Comparison of ENCODE assay signal across 9 cellular contexts in genomic region chr10:5447611-5448071, GRCh38. TPM values are rescaled to one million over a fixed set of nuclear protein-coding genes. Genes with fewer than 3 reads are reported as not detected.
A peak's percentile ranks its signal among the peaks of the same experiment; 100 is the strongest.
DNase-seq lines count a peak whose midpoint lies in the region; ATAC-seq and TF ChIP-seq lines count a peak whose summit lies in the region.
"Had no signal": no experiment of that assay in that cellular context is flagged by ENCODE, and none has a peak within 500 bp of the region (broad histone marks: within the 10 kb centered on the region; RNA-seq: fewer than 3 reads in every experiment).

No MANE protein-coding gene starts in this region.

- peaks cover 13 to 44% (median 25%) of the 10 kb centered on the region in 4 donors for H3K4me1 Mint-ChIP-seq in CD4-positive, alpha-beta memory T cell

- peaks cover 23% of the 10 kb centered on the region for H3K4me1 ChIP-seq in CD4-positive, alpha-beta memory T cell (ENCODE audit: insufficient read depth, low read length)
- peaks cover 29% of the 10 kb centered on the region for H3K4me1 ChIP-seq in adipocyte (ENCODE audit: control insufficient read depth, insufficient read depth, low read length)
- H3K4me1 ChIP-seq in upper lobe of right lung, result peaks cover 22% of the 10 kb centered on the region

- peak in 4 of 5 donors; percentile 48 to 69 (median 56) for DNase-seq in CD4-positive, alpha-beta memory T cell
- DNase-seq in adipocyte (ENCODE audit: low read depth), result peak; percentile 50
- DNase-seq in left colon, result no peak
- no peak for DNase-seq in upper lobe of right lung
- no peak for DNase-seq in NCI-H526 (lab: John Stamatoyannopoulos, UW)
- no peak for DNase-seq in activated CD8-positive, alpha-beta memory T cell treated with anti-CD3 and anti-CD28 coated beads for 24 hours

- peak overlapping the region in 6 of 7 donors; percentile 2 to 59 (median 11) for H3K27ac Mint-ChIP-seq in CD4-positive, alpha-beta memory T cell

- POLR2A ChIA-PET in CD4-positive, alpha-beta memory T cell (lab: Charles Lee; ENCODE audit: partially characterized antibody), result interaction anchor here (1.1 to 3.2 kb wide), 3 partner anchors 13 to 175 kb away, joined by 3 to 37 read pairs (median 29); no protein-coding TSS in a partner anchor

- H3K27me3 ChIP-seq in CD4-positive, alpha-beta memory T cell (ENCODE audit: insufficient read depth, low read length), result no peaks in the 10 kb centered on the region
- no peaks in the 10 kb centered on the region for H3K27me3 ChIP-seq in adipocyte (replicated peaks; ENCODE audit: control insufficient read depth, insufficient read depth, low read length)
- no peaks in the 10 kb centered on the region for H3K27me3 ChIP-seq in upper lobe of right lung

- H3K4me3 Mint-ChIP-seq in CD4-positive, alpha-beta memory T cell, result peak overlapping the region; percentile 81 to 90 (median 86)

- CTCF ChIA-PET in CD4-positive, alpha-beta memory T cell (lab: Charles Lee; ENCODE audit: partially characterized antibody), result interaction anchor here (0.8 to 11.1 kb wide), 6 partner anchors 13 to 426 kb away, joined by 3 to 468 read pairs (median 4); no protein-coding TSS in a partner anchor

- H3K27ac ChIP-seq in CD4-positive, alpha-beta memory T cell (ENCODE audit: low read depth, low read length), result no peak overlapping the region
- peak overlapping the region; percentile 68 for H3K27ac ChIP-seq in upper lobe of right lung

- ATAC-seq in GM19452 (IDR thresholded peaks at IDR 0.05; ENCODE audit: unreplicated experiment) (peak; percentile 49), HG03469 (IDR thresholded peaks at IDR 0.05; ENCODE audit: unreplicated experiment) (peak; percentile 45), left colon (peak; percentile 27), upper lobe of right lung (no peak)

- H3K9ac ChIP-seq in adipocyte (ENCODE audit: low read length), result peak overlapping the region; percentile 93

- H3K27me3 Mint-ChIP-seq in CD4-positive, alpha-beta memory T cell, result no peaks in the 10 kb centered on the region

- peaks cover 2 to 3% of the 10 kb centered on the region in 2 donors for H3K36me3 Mint-ChIP-seq in CD4-positive, alpha-beta memory T cell

- peaks cover 0 to 2% (median 0%) of the 10 kb centered on the region in 8 donors for H3K9me3 Mint-ChIP-seq in CD4-positive, alpha-beta memory T cell

- H3K9me3 ChIP-seq in CD4-positive, alpha-beta memory T cell (ENCODE audit: control insufficient read depth in 1 of 2, low read length in 2 of 2), result no peaks in the 10 kb centered on the region
- no peaks in the 10 kb centered on the region for H3K9me3 ChIP-seq in adipocyte (ENCODE audit: control insufficient read depth, low read length)
- no peaks in the 10 kb centered on the region for H3K9me3 ChIP-seq in upper lobe of right lung

- no peak overlapping the region for H3K4me3 ChIP-seq in CD4-positive, alpha-beta memory T cell (ENCODE audit: low read length in 2 of 2)
- H3K4me3 ChIP-seq in adipocyte (ENCODE audit: low read length) (peak overlapping the region; percentile 97), upper lobe of right lung (peak overlapping the region; percentile 53)

- no peak for TF ChIP-seq CTCF in upper lobe of right lung (IDR thresholded peaks at IDR 0.05)

- intact Hi-C loops in CD4-positive, alpha-beta memory T cell (cut with micrococcal nuclease), result loop anchor here (1.0 to 5.0 kb wide), 2 partner anchors 176 to 365 kb away; partner anchors contain the start of gene GDI2
- intact Hi-C loops in left colon (cut with DNase I, micrococcal nuclease), result loop anchor here in 1 of 2 donors (5.0 kb wide), 1 partner anchor 100 kb away; no protein-coding TSS in a partner anchor
- intact Hi-C loops in upper lobe of right lung (cut with DNase I), result no loop called here

- H3K36me3 ChIP-seq in CD4-positive, alpha-beta memory T cell (ENCODE audit: insufficient read depth, low read length), result no peaks in the 10 kb centered on the region
- H3K36me3 ChIP-seq in adipocyte (ENCODE audit: control insufficient read depth, insufficient read depth, low read length, severe bottlenecking), result peaks cover 10% of the 10 kb centered on the region
- H3K36me3 ChIP-seq in upper lobe of right lung, result peaks cover 11% of the 10 kb centered on the region

RNA-seq across cellular contexts. Expression of gene NET1, which starts 35.3 kb away (rescaled TPM):
- 10 to 100 TPM; 14.0 to 16.4 TPM for total RNA-seq in CD4-positive, alpha-beta memory T cell
- polyA plus RNA-seq in CD4-positive, alpha-beta memory T cell, result 1 to 10 TPM; 5.4 to 7.0 TPM
- total RNA-seq in left colon (100 to 1,000 TPM; 307 to 355 TPM), upper lobe of right lung (42.8 TPM)

RNA-seq across cellular contexts. Expression of gene TUBAL3, which starts 43.0 kb away (rescaled TPM):
- not detected for total RNA-seq in CD4-positive, alpha-beta memory T cell
- not detected for polyA plus RNA-seq in CD4-positive, alpha-beta memory T cell
- total RNA-seq in left colon, result 10 to 100 TPM; 38.6 to 53.9 TPM
- total RNA-seq in upper lobe of right lung, result not detected
- total RNA-seq: T-helper 1 cell treated with Interleukin-12 subunit alpha and Interleukin-12 subunit beta and Interleukin-4 antibody, amounts not matched to agents 30 ng/mL and 1 ng/mL, for 36 hours had no signal

RNA-seq across cellular contexts. Expression of gene CALML5, which starts 51.7 kb away (rescaled TPM):
- total RNA-seq in CD4-positive, alpha-beta memory T cell, result not detected
- polyA plus RNA-seq in CD4-positive, alpha-beta memory T cell, result not detected
- total RNA-seq in left colon (not detected), upper lobe of right lung (not detected)
- total RNA-seq: T-helper 1 cell treated with Interleukin-12 subunit alpha and Interleukin-12 subunit beta and Interleukin-4 antibody, amounts not matched to agents 30 ng/mL and 1 ng/mL, for 36 hours had no signal

Comparison
In these comparisons a context has a peak if more than half of its experiments do, and no peak if none do; other contexts are left out.
1. DNase-seq: peak in CD4-positive, alpha-beta memory T cell (4 of 5) and adipocyte (single experiment); none in left colon (0 of 2), upper lobe of right lung (single experiment), NCI-H526 (0 of 2) and activated CD8-positive, alpha-beta memory T cell treated with anti-CD3 and anti-CD28 coated beads for 24 hours (single experiment).
2. H3K4me3 ChIP-seq: peak in adipocyte (single experiment) and upper lobe of right lung (single experiment); none in CD4-positive, alpha-beta memory T cell (0 of 2).
3. RNA of gene TUBAL3, which starts 43.0 kb away (total RNA-seq): 38.6 to 53.9 TPM in left colon; not detected in CD4-positive, alpha-beta memory T cell and not detected in upper lobe of right lung (single experiment); every median in the first group is over 10 times any median in the second.